Comparison of ENCODE assay signal across 1 cellular context in the genomic region with DNA sequence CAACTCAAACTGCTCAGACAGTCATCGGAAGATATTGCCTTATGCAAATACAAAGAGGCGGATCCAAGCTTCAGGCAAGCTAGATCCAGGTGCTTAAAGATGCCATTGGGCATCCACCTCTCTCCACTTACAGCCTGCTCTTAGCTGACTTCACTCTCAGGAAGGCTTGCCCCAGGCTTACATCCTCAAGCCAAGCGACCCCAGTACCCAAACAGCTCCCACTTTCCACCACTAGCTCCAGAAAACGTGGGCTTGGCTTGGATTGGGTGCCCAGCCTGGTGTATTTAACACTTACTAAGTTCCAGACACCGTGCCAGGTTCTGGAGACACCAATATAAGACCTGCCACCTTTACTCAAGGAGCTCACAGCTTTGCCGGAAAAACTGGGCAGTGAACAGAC.
TF ChIP-seq lines count a peak whose summit lies in the region.

No MANE protein-coding gene starts in this region.

TF ChIP-seq in HepG2, 621 proteins besides CTCF, POLR2A, EP300 and RAD21 (continued from another document):
- TF ChIP-seq, protein P1, sequence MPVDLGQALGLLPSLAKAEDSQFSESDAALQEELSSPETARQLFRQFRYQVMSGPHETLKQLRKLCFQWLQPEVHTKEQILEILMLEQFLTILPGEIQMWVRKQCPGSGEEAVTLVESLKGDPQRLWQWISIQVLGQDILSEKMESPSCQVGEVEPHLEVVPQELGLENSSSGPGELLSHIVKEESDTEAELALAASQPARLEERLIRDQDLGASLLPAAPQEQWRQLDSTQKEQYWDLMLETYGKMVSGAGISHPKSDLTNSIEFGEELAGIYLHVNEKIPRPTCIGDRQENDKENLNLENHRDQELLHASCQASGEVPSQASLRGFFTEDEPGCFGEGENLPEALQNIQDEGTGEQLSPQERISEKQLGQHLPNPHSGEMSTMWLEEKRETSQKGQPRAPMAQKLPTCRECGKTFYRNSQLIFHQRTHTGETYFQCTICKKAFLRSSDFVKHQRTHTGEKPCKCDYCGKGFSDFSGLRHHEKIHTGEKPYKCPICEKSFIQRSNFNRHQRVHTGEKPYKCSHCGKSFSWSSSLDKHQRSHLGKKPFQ (CRISPR knock-in tag; IDR thresholded peaks at IDR 0.05; ENCODE audit: insufficient replicate concordance) = no peak
- TF ChIP-seq, protein P2, sequence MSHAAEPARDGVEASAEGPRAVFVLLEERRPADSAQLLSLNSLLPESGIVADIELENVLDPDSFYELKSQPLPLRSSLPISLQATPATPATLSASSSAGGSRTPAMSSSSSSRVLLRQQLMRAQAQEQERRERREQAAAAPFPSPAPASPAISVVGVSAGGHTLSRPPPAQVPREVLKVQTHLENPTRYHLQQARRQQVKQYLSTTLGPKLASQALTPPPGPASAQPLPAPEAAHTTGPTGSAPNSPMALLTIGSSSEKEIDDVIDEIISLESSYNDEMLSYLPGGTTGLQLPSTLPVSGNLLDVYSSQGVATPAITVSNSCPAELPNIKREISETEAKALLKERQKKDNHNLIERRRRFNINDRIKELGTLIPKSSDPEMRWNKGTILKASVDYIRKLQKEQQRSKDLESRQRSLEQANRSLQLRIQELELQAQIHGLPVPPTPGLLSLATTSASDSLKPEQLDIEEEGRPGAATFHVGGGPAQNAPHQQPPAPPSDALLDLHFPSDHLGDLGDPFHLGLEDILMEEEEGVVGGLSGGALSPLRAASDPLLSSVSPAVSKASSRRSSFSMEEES (CRISPR knock-in tag; IDR thresholded peaks at IDR 0.05) = no peak
- TF ChIP-seq ZNF432 (CRISPR knock-in tag; IDR thresholded peaks at IDR 0.05; ENCODE audit: borderline replicate concordance) (no peak), GATA4 (IDR thresholded peaks at IDR 0.05; ENCODE audit: borderline replicate concordance, low read depth) (no peak), ZNF446 (CRISPR knock-in tag; IDR thresholded peaks at IDR 0.05) (no peak), ZBTB1 (CRISPR knock-in tag; IDR thresholded peaks at IDR 0.05; ENCODE audit: borderline replicate concordance) (no peak), MEF2D (CRISPR knock-in tag; IDR thresholded peaks at IDR 0.05) (no peak), ZNF572 (CRISPR knock-in tag; IDR thresholded peaks at IDR 0.05) (no peak), ZNF451 (CRISPR knock-in tag; IDR thresholded peaks at IDR 0.05) (no peak), XBP1 (CRISPR knock-in tag; IDR thresholded peaks at IDR 0.05) (no peak)
- TF ChIP-seq, protein P3, sequence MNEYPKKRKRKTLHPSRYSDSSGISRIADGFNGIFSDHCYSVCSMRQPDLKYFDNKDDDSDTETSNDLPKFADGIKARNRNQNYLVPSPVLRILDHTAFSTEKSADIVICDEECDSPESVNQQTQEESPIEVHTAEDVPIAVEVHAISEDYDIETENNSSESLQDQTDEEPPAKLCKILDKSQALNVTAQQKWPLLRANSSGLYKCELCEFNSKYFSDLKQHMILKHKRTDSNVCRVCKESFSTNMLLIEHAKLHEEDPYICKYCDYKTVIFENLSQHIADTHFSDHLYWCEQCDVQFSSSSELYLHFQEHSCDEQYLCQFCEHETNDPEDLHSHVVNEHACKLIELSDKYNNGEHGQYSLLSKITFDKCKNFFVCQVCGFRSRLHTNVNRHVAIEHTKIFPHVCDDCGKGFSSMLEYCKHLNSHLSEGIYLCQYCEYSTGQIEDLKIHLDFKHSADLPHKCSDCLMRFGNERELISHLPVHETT (CRISPR knock-in tag; conservative IDR thresholded peaks at IDR 0.05) = no peak
- TF ChIP-seq, protein P4, sequence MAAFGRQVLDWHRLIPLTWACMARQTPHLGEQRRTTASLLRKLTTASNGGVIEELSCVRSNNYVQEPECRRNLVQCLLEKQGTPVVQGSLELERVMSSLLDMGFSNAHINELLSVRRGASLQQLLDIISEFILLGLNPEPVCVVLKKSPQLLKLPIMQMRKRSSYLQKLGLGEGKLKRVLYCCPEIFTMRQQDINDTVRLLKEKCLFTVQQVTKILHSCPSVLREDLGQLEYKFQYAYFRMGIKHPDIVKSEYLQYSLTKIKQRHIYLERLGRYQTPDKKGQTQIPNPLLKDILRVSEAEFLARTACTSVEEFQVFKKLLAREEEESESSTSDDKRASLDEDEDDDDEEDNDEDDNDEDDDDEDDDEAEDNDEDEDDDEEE (CRISPR knock-in tag; IDR thresholded peaks at IDR 0.05) = no peak
- TF ChIP-seq, protein P5, sequence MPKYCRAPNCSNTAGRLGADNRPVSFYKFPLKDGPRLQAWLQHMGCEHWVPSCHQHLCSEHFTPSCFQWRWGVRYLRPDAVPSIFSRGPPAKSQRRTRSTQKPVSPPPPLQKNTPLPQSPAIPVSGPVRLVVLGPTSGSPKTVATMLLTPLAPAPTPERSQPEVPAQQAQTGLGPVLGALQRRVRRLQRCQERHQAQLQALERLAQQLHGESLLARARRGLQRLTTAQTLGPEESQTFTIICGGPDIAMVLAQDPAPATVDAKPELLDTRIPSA (CRISPR knock-in tag; IDR thresholded peaks at IDR 0.05; ENCODE audit: borderline replicate concordance) = no peak
